34 cellular contexts compared by ENCODE assay signal in the genomic region with DNA sequence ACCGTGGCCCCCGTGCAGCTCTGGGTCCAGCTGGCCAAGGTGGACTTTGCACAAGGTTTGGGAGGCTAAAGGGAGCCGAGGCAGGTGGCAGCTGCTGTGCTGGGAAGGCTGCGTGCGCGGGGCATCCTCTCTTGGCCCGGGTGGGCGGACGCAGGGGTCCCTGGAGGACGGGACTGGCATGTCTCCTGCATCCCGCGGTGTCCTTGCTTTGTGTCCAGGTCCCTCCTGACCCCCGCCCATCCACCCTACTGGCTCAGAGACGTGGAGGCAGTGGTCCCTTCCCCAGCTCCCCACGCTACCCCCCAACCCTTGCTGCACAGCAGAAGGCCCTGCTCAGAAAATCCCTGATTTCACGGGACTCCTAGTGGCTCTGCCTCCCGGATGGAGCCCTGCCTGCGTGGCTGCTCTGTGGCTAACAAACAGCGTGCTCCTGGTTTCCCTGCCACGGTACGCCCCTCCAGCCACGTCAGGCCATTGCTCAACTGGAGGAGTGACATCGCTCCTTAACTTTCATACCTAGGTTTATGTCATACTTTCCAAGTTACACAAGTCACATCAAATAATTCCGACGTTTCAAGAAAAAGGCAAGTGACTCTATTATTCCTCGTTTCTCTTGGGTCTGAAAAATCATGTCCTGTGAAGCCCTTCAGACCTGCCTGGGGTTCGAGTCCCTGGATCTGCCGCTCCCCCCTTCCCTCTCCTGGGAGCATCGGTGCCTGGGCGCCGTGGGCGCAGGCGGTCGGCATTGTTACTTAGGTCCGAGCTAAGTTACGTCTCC.
"Had no signal": no experiment of that assay in that cellular context is flagged by ENCODE, and none has a peak within 500 bp of the region (broad histone marks: within the 10 kb centered on the region; RNA-seq: fewer than 3 reads in every experiment).

No MANE protein-coding gene starts in this region.

- H3K27me3 Mint-ChIP-seq: activated B cell treated with CpG ODN at 0.5 μM for 24 hours; activated naive CD8-positive, alpha-beta T cell had no signal

- DNase-seq: activated B cell treated with CpG ODN at 0.5 μM for 24 hours; activated CD4-positive, alpha-beta memory T cell treated with anti-CD3 and anti-CD28 coated beads for 36 hours; activated CD4-positive, alpha-beta T cell treated with anti-CD3 and anti-CD28 coated beads for 4 hours; activated CD4-positive, alpha-beta T cell treated with anti-CD3 and anti-CD28 coated beads, Interleukin-2, amount 50 U/mL, for 1 hour; activated CD4-positive, CD25-positive, alpha-beta regulatory T cell treated with anti-CD3 and anti-CD28 coated beads, Interleukin-2, amount 50 U/mL, for 72 hours; activated CD8-positive, alpha-beta memory T cell treated with anti-CD3 and anti-CD28 coated beads, Interleukin-2, amount 50 U/mL, for 4 hours; activated effector memory CD4-positive, alpha-beta T cell treated with Interleukin-2 at 50 U/mL for 16 hours; activated naive CD4-positive, alpha-beta T cell treated with anti-CD3 and anti-CD28 coated beads, Interleukin-2, amount 10 ng/mL, durations not matched to agents 7 days and 5 days; activated naive CD8-positive, alpha-beta T cell treated with anti-CD3 and anti-CD28 coated beads, Interleukin-2, amount 50 U/mL, for 24 hours; activated T-cell treated with anti-CD3 and anti-CD28 coated beads for 4 hours; activated T-cell treated with anti-CD3 and anti-CD28 coated beads, Interleukin-2, amount 50 U/mL, for 4 hours; MM.1S; MV-4-11; NCI-H1092; NCI-H1436 treated with DMSO at 0.1 percent for 48 hours; NCI-H1694 treated with DMSO at 0.1 percent for 48 hours; NCI-H2029; NCI-H2171; NCI-H510A; NCI-H748 treated with DMSO at 0.1 percent for 48 hours; NK-92 treated with Interleukin-12 subunit alpha and Interleukin-12 subunit beta, amount 100 ng/mL, for 24 hours; PC-3; SW 1271; T-helper 1 cell; T-helper 2 cell; T-helper 9 cell had no signal

- H3K27me3 ChIP-seq: ascending aorta, cardiac muscle cell had no signal

- H3K4me1 Mint-ChIP-seq: activated B cell treated with CpG ODN at 0.5 μM for 24 hours had no signal

- H3K36me3 Mint-ChIP-seq: activated CD4-positive, alpha-beta memory T cell treated with anti-CD3 and anti-CD28 coated beads for 36 hours; activated naive CD4-positive, alpha-beta T cell treated with anti-CD3 and anti-CD28 coated beads, Interleukin-2, amount 10 ng/mL, durations not matched to agents 7 days and 5 days; activated naive CD8-positive, alpha-beta T cell had no signal

- FAIRE-seq: RCC 7860 had no signal

- H3K36me3 ChIP-seq: ascending aorta, cardiac muscle cell had no signal

- H3K4me3 ChIP-seq: ascending aorta, cardiac muscle cell had no signal

- H3K4me3 Mint-ChIP-seq: activated B cell treated with CpG ODN at 0.5 μM for 24 hours; activated CD4-positive, alpha-beta memory T cell treated with anti-CD3 and anti-CD28 coated beads for 36 hours; activated naive CD4-positive, alpha-beta T cell treated with anti-CD3 and anti-CD28 coated beads, Interleukin-2, amount 10 ng/mL, durations not matched to agents 7 days and 5 days; activated naive CD8-positive, alpha-beta T cell; activated naive CD8-positive, alpha-beta T cell treated with anti-CD3 and anti-CD28 coated beads, Interleukin-2, amount 50 U/mL, for 24 hours; activated T-cell treated with anti-CD3 and anti-CD28 coated beads, Interleukin-2, amount 50 U/mL, for 4 hours had no signal

- H3K9me3 Mint-ChIP-seq: activated B cell treated with CpG ODN at 0.5 μM for 24 hours; activated CD4-positive, alpha-beta memory T cell treated with anti-CD3 and anti-CD28 coated beads for 36 hours; activated naive CD4-positive, alpha-beta T cell treated with anti-CD3 and anti-CD28 coated beads, Interleukin-2, amount 10 ng/mL, durations not matched to agents 7 days and 5 days; activated naive CD8-positive, alpha-beta T cell treated with anti-CD3 and anti-CD28 coated beads, Interleukin-2, amount 50 U/mL, for 24 hours; activated T-cell treated with anti-CD3 and anti-CD28 coated beads, Interleukin-2, amount 50 U/mL, for 4 hours had no signal

- H3K27ac Mint-ChIP-seq: activated B cell treated with CpG ODN at 0.5 μM for 24 hours; activated CD4-positive, alpha-beta memory T cell treated with anti-CD3 and anti-CD28 coated beads for 36 hours; activated naive CD4-positive, alpha-beta T cell treated with anti-CD3 and anti-CD28 coated beads, Interleukin-2, amount 10 ng/mL, durations not matched to agents 7 days and 5 days; activated naive CD8-positive, alpha-beta T cell; activated naive CD8-positive, alpha-beta T cell treated with anti-CD3 and anti-CD28 coated beads, Interleukin-2, amount 50 U/mL, for 24 hours had no signal

- H3K4me1 ChIP-seq: ascending aorta had no signal

- ATAC-seq: activated naive CD8-positive, alpha-beta T cell treated with anti-CD3 and anti-CD28 coated beads, Interleukin-2, amount 50 U/mL, for 24 hours; activated T-cell treated with anti-CD3 and anti-CD28 coated beads, Interleukin-2, amount 50 U/mL, for 4 hours; PC-3; Right ventricle myocardium inferior had no signal

- H3K9ac ChIP-seq: KMS-11 had no signal

- H3K27ac ChIP-seq: ascending aorta, cardiac muscle cell, KMS-11, RWPE1, VCaP had no signal

- H3K9me3 ChIP-seq: ascending aorta had no signal
